In genomic region chr12:57895337-57896138, GRCh38 we compare ENCODE assay signal across 8 cellular contexts. TPM values are rescaled to one million over a fixed set of nuclear protein-coding genes. Genes with fewer than 3 reads are reported as not detected.
DNase-seq lines count a peak whose midpoint lies in the region; ATAC-seq and TF ChIP-seq lines count a peak whose summit lies in the region.

No MANE protein-coding gene starts in this region.

- H3K4me1 ChIP-seq in DOHH2 (ENCODE audit: control insufficient read depth, low read length) (peaks cover 75% of the 10 kb centered on the region), Panc1 (ENCODE audit: control insufficient read depth, insufficient read depth, low read length) (peaks cover 67% of the 10 kb centered on the region), prostate gland (replicated peaks) (peaks cover 25% of the 10 kb centered on the region)

- no TSS peak for BruUV-seq in Panc1 (replicated peaks; lab: Mats Ljungman, UMichigan)

- peaks cover 11% of the 10 kb centered on the region for H3F3A ChIP-seq in DOHH2 (ENCODE audit: control insufficient read depth, insufficient read depth)

- in situ Hi-C loops in Panc1 (cut with HindIII; ENCODE audit: low pct_unique_long_range_greater_than_20kb, low sequenced_read_pairs), result no loop called here

- H3K79me2 ChIP-seq in DOHH2 (ENCODE audit: control insufficient read depth, low read length), result no peaks in the 10 kb centered on the region

- H3K9me3 ChIP-seq in DOHH2 (ENCODE audit: control insufficient read depth, insufficient read depth, low read length) (no peaks in the 10 kb centered on the region), Panc1 (ENCODE audit: control insufficient read depth, insufficient read depth, low read depth, low read length) (no peaks in the 10 kb centered on the region), prostate gland (no peaks in the 10 kb centered on the region)

- H3K4me2 ChIP-seq in DOHH2 (ENCODE audit: low read length), result peak overlapping the region; percentile 16

- WGBS in prostate gland, result 56% methylated on average over 5 of the region's 5 CpGs

- ATAC-seq in Panc1 (no peak), GM19395 (IDR thresholded peaks at IDR 0.05; ENCODE audit: unreplicated experiment) (no peak), GM18870 (IDR thresholded peaks at IDR 0.05; ENCODE audit: unreplicated experiment) (no peak)

- TF ChIP-seq CTCF in DOHH2 (IDR thresholded peaks at IDR 0.05; ENCODE audit: low read depth, low read length, poor library complexity, severe bottlenecking) (no peak), Panc1 (IDR thresholded peaks at IDR 0.05) (no peak), epithelial cell of proximal tubule (conservative IDR thresholded peaks at IDR 0.05; ENCODE audit: low read depth, low read length) (no peak), prostate gland (IDR thresholded peaks at IDR 0.05) (no peak)

- no peaks in the 10 kb centered on the region for H4K20me1 ChIP-seq in DOHH2 (ENCODE audit: control insufficient read depth, insufficient read depth, low read depth, low read length)

- H3K4me3 ChIP-seq in DOHH2 (ENCODE audit: low read length) (no peak overlapping the region), Panc1 (ENCODE audit: low read depth in 2 of 2, low read length in 2 of 2) (peak overlapping the region in 1 of 2 experiments; percentile 60; a peak in 2 of 4 replicates), epithelial cell of proximal tubule (ENCODE audit: low read depth, low read length) (peak overlapping the region; percentile 69), prostate gland (no peak overlapping the region)

- H3K9me2 ChIP-seq in DOHH2 (replicated peaks; ENCODE audit: control insufficient read depth, low read length), result no peaks in the 10 kb centered on the region

- DNase-seq in Panc1 (ENCODE audit: low read depth, low spot score) (no peak), epithelial cell of proximal tubule (ENCODE audit: low read depth) (no peak), prostate gland (ENCODE audit: low spot score) (no peak), HK-2 (ENCODE audit: unreplicated experiment) (no peak)
- DNase-seq in stimulated activated CD4-positive, alpha-beta T cell treated with anti-CD3 and anti-CD28 coated beads, Interleukin-1b, Interleukin-23, amount 100 ng/mL, for 48 hours, result no peak

- H3K27me3 ChIP-seq in DOHH2 (ENCODE audit: control insufficient read depth, low read length) (peaks cover 28% of the 10 kb centered on the region), Panc1 (ENCODE audit: control insufficient read depth, insufficient read depth, low read length) (no peaks in the 10 kb centered on the region), prostate gland (replicated peaks; ENCODE audit: insufficient read depth) (no peaks in the 10 kb centered on the region)

- TF ChIP-seq POLR2A in prostate gland (IDR thresholded peaks at IDR 0.05), result no peak

- CTCF ChIA-PET in Panc1 (lab: Charles Lee), result interaction anchor here (1.0 kb wide), 1 partner anchor 53 kb away, joined by 3 read pairs; no protein-coding TSS in a partner anchor

- intact Hi-C loops in Panc1 (cut with micrococcal nuclease; ENCODE audit: unreplicated experiment) (no loop called here), prostate gland (cut with DNase I) (loop anchor here (2.0 to 5.0 kb wide), 2 partner anchors 63 to 113 kb away; partner anchors contain the start of gene TSFM)

- H3K27ac ChIP-seq in DOHH2 (ENCODE audit: low read depth, low read length) (no peak overlapping the region), Panc1 (ENCODE audit: low read length) (peak overlapping the region; percentile 97), prostate gland (peak overlapping the region; percentile 89 to 90)

- no peaks in the 10 kb centered on the region for H3K36me3 ChIP-seq in DOHH2 (ENCODE audit: control insufficient read depth, low read length)
- no peaks in the 10 kb centered on the region for H3K36me3 ChIP-seq in Panc1 (ENCODE audit: control insufficient read depth, insufficient read depth, low read length)
- no peaks in the 10 kb centered on the region for H3K36me3 ChIP-seq in prostate gland

- POLR2A ChIA-PET in Panc1 (lab: Charles Lee), result no interaction called here

RNA-seq across cellular contexts. Expression of gene ATP23, which starts 45.8 kb away (rescaled TPM):
- 10.3 TPM for total RNA-seq in Panc1 (2021; ENCODE audit: unreplicated experiment)
- polyA plus RNA-seq in Panc1 (2012; ENCODE audit: insufficient read length), result 10.2 TPM
- total RNA-seq in epithelial cell of proximal tubule, result 8.4 and 19.2 TPM in 2 replicates
- 10 to 100 TPM in 1 of 2 donors, 1 to 10 TPM in 1; 8.0 to 15.0 TPM for total RNA-seq in prostate gland

RNA-seq across cellular contexts. Expression of gene CTDSP2, which starts 49.0 kb away (rescaled TPM):
- total RNA-seq in Panc1 (2021; ENCODE audit: unreplicated experiment), result 120 TPM
- 141 TPM for polyA plus RNA-seq in Panc1 (2012; ENCODE audit: insufficient read length)
- total RNA-seq in epithelial cell of proximal tubule, result 44.7 and 53.1 TPM in 2 replicates
- total RNA-seq in prostate gland, result 100 to 1,000 TPM in 1 of 2 donors, 10 to 100 TPM in 1; 99.2 to 159 TPM
